1 cellular context compared by ENCODE assay signal in genomic region chr19:48424694-48425219, GRCh38.
TF ChIP-seq lines count a peak whose summit lies in the region.

No MANE protein-coding gene starts in this region.

TF ChIP-seq in K562, 482 proteins besides CTCF, POLR2A, EP300 and RAD21 (continued from another document and continues in another):
- no peak for TF ChIP-seq RUNX1 (IDR thresholded peaks at IDR 0.05; ENCODE audit: low read depth)
- peak; percentile 92 for TF ChIP-seq JUND (IDR thresholded peaks at IDR 0.05; ENCODE audit: borderline replicate concordance, low read depth, low read length)
- TF ChIP-seq JUND (tag; IDR thresholded peaks at IDR 0.05; ENCODE audit: borderline replicate concordance, low read depth, low read length), result peak; percentile 84; the same call in 2 of the 3 replicates
- TF ChIP-seq CREB3 (tag; conservative IDR thresholded peaks at IDR 0.05; ENCODE audit: low read depth), result no peak
- peak; percentile 51 for TF ChIP-seq PHF20 (IDR thresholded peaks at IDR 0.05; ENCODE audit: partially characterized antibody)
- no peak for TF ChIP-seq KDM2B (CRISPR knock-in tag; IDR thresholded peaks at IDR 0.05)
- 0 out of 2 replicates have a peak, but pooled peaks have one; percentile 11 for TF ChIP-seq SP1 (CRISPR knock-in tag; IDR thresholded peaks at IDR 0.05)
- no peak for TF ChIP-seq MEF2D (tag; conservative IDR thresholded peaks at IDR 0.05; ENCODE audit: low read depth)
- no peak for TF ChIP-seq SMAD3 (CRISPR knock-in tag; conservative IDR thresholded peaks at IDR 0.05)
- no peak for TF ChIP-seq NCOA4 (IDR thresholded peaks at IDR 0.05; ENCODE audit: partially characterized antibody)
- TF ChIP-seq SIRT6 (IDR thresholded peaks at IDR 0.05; ENCODE audit: low read depth, low read length), result no peak
- TF ChIP-seq TRIM24 (IDR thresholded peaks at IDR 0.05), result peak in 1 of 2 experiments; percentile 56; a peak in 1 of 4 replicates
- no peak for TF ChIP-seq ZNF444 (CRISPR knock-in tag; IDR thresholded peaks at IDR 0.05)
- TF ChIP-seq GABPA (tag; conservative IDR thresholded peaks at IDR 0.05; ENCODE audit: low read depth), result 0 out of 2 replicates have a peak, but pooled peaks have one; percentile 42
- peak; percentile 95 for TF ChIP-seq C11orf30 (IDR thresholded peaks at IDR 0.05; ENCODE audit: low read depth)
- no peak for TF ChIP-seq ZBTB1 (CRISPR knock-in tag; IDR thresholded peaks at IDR 0.05; ENCODE audit: borderline replicate concordance, low read depth)
- TF ChIP-seq HIVEP1 (CRISPR knock-in tag; IDR thresholded peaks at IDR 0.05), result no peak
- no peak for TF ChIP-seq DACH1 (IDR thresholded peaks at IDR 0.05; ENCODE audit: partially characterized antibody)
- TF ChIP-seq SMARCC2 (IDR thresholded peaks at IDR 0.05; ENCODE audit: low read depth), result peak; percentile 51; the same call in 1 of the 2 replicates
- no peak for TF ChIP-seq ZSCAN32 (CRISPR knock-in tag; IDR thresholded peaks at IDR 0.05)
- TF ChIP-seq FOSL1 (tag; conservative IDR thresholded peaks at IDR 0.05), result peak; percentile 82
- TF ChIP-seq IRF2 (CRISPR knock-in tag; IDR thresholded peaks at IDR 0.05), result no peak
- no peak for TF ChIP-seq HSF4 (CRISPR knock-in tag; IDR thresholded peaks at IDR 0.05; ENCODE audit: borderline replicate concordance)
- TF ChIP-seq NFE2L1 (tag; IDR thresholded peaks at IDR 0.05; ENCODE audit: borderline replicate concordance, low read depth), result no peak; the same call in 1 of the 2 replicates
- peak; percentile 53 for TF ChIP-seq ATF7 (IDR thresholded peaks at IDR 0.05)
- TF ChIP-seq MCM2 (IDR thresholded peaks at IDR 0.05; ENCODE audit: low read depth), result no peak
- no peak for TF ChIP-seq CUX1 (CRISPR knock-in tag; IDR thresholded peaks at IDR 0.05)
- TF ChIP-seq SIN3B (IDR thresholded peaks at IDR 0.05; ENCODE audit: low read depth), result no peak
- TF ChIP-seq NEUROD1 (IDR thresholded peaks at IDR 0.05; ENCODE audit: borderline replicate concordance, low read depth, low read length, partially characterized antibody), result no peak
- TF ChIP-seq KDM1A (IDR thresholded peaks at IDR 0.05), result 0 out of 4 replicates have a peak, but pooled peaks of 1 of the 2 experiments have one; percentile 8
- TF ChIP-seq, protein P1, sequence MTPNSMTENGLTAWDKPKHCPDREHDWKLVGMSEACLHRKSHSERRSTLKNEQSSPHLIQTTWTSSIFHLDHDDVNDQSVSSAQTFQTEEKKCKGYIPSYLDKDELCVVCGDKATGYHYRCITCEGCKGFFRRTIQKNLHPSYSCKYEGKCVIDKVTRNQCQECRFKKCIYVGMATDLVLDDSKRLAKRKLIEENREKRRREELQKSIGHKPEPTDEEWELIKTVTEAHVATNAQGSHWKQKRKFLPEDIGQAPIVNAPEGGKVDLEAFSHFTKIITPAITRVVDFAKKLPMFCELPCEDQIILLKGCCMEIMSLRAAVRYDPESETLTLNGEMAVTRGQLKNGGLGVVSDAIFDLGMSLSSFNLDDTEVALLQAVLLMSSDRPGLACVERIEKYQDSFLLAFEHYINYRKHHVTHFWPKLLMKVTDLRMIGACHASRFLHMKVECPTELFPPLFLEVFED (CRISPR knock-in tag; conservative IDR thresholded peaks at IDR 0.05), result no peak
- TF ChIP-seq ATF1 (CRISPR knock-in tag; IDR thresholded peaks at IDR 0.05), result no peak
- TF ChIP-seq ATF1 (tag; IDR thresholded peaks at IDR 0.05), result peak; percentile 14; the same call in 1 of the 2 replicates
- no peak for TF ChIP-seq CBFA2T2 (conservative IDR thresholded peaks at IDR 0.05)
- TF ChIP-seq BRD9 (IDR thresholded peaks at IDR 0.05; ENCODE audit: low read depth, partially characterized antibody), result peak; percentile 73
- peak; percentile 77 for TF ChIP-seq MAFF (IDR thresholded peaks at IDR 0.05; ENCODE audit: low read length)
- TF ChIP-seq POLR2B (IDR thresholded peaks at IDR 0.05; ENCODE audit: low read depth, partially characterized antibody), result no peak
- TF ChIP-seq MTA3 (IDR thresholded peaks at IDR 0.05; ENCODE audit: borderline replicate concordance), result 0 out of 2 replicates have a peak, but pooled peaks have one; percentile 35
- TF ChIP-seq, protein P2, sequence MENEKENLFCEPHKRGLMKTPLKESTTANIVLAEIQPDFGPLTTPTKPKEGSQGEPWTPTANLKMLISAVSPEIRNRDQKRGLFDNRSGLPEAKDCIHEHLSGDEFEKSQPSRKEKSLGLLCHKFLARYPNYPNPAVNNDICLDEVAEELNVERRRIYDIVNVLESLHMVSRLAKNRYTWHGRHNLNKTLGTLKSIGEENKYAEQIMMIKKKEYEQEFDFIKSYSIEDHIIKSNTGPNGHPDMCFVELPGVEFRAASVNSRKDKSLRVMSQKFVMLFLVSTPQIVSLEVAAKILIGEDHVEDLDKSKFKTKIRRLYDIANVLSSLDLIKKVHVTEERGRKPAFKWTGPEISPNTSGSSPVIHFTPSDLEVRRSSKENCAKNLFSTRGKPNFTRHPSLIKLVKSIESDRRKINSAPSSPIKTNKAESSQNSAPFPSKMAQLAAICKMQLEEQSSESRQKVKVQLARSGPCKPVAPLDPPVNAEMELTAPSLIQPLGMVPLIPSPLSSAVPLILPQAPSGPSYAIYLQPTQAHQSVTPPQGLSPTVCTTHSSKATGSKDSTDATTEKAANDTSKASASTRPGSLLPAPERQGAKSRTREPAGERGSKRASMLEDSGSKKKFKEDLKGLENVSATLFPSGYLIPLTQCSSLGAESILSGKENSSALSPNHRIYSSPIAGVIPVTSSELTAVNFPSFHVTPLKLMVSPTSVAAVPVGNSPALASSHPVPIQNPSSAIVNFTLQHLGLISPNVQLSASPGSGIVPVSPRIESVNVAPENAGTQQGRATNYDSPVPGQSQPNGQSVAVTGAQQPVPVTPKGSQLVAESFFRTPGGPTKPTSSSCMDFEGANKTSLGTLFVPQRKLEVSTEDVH (IDR thresholded peaks at IDR 0.05; ENCODE audit: low read depth, partially characterized antibody), result no peak
- TF ChIP-seq HDAC1 (IDR thresholded peaks at IDR 0.05), result peak in 1 of 2 experiments; percentile 54; a peak in 1 of 4 replicates
- TF ChIP-seq, protein P3, sequence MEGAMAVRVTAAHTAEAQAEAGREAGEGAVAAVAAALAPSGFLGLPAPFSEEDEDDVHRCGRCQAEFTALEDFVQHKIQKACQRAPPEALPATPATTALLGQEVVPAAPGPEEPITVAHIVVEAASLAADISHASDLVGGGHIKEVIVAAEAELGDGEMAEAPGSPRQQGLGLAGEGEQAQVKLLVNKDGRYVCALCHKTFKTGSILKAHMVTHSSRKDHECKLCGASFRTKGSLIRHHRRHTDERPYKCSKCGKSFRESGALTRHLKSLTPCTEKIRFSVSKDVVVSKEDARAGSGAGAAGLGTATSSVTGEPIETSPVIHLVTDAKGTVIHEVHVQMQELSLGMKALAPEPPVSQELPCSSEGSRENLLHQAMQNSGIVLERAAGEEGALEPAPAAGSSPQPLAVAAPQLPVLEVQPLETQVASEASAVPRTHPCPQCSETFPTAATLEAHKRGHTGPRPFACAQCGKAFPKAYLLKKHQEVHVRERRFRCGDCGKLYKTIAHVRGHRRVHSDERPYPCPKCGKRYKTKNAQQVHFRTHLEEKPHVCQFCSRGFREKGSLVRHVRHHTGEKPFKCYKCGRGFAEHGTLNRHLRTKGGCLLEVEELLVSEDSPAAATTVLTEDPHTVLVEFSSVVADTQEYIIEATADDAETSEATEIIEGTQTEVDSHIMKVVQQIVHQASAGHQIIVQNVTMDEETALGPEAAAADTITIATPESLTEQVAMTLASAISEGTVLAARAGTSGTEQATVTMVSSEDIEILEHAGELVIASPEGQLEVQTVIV (CRISPR knock-in tag; IDR thresholded peaks at IDR 0.05; ENCODE audit: borderline replicate concordance), result no peak
- TF ChIP-seq NFE2 (IDR thresholded peaks at IDR 0.05; ENCODE audit: low read depth), result peak; percentile 94
- peak; percentile 94 for TF ChIP-seq ZNF316 (IDR thresholded peaks at IDR 0.05)
- TF ChIP-seq ZNF589 (CRISPR knock-in tag; IDR thresholded peaks at IDR 0.05; ENCODE audit: low read depth), result no peak
- TF ChIP-seq VEZF1 (CRISPR knock-in tag; IDR thresholded peaks at IDR 0.05), result peak; percentile 62; the same call in 1 of the 2 replicates
- TF ChIP-seq, protein P4, sequence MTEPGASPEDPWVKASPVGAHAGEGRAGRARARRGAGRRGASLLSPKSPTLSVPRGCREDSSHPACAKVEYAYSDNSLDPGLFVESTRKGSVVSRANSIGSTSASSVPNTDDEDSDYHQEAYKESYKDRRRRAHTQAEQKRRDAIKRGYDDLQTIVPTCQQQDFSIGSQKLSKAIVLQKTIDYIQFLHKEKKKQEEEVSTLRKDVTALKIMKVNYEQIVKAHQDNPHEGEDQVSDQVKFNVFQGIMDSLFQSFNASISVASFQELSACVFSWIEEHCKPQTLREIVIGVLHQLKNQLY (CRISPR knock-in tag; conservative IDR thresholded peaks at IDR 0.05), result no peak
- TF ChIP-seq TEAD4 (IDR thresholded peaks at IDR 0.05; ENCODE audit: low read length), result 0 out of 2 replicates have a peak, but pooled peaks have one; percentile 22
- no peak for TF ChIP-seq TEAD4 (CRISPR knock-in tag; IDR thresholded peaks at IDR 0.05; ENCODE audit: borderline replicate concordance)
- no peak for TF ChIP-seq HMGXB4 (CRISPR knock-in tag; IDR thresholded peaks at IDR 0.05)
- peak; percentile 74 for TF ChIP-seq JUN (IDR thresholded peaks at IDR 0.05; ENCODE audit: borderline replicate concordance, low read depth, low read length)
- no peak for TF ChIP-seq JUN (CRISPR knock-in tag; IDR thresholded peaks at IDR 0.05; ENCODE audit: borderline replicate concordance)
- TF ChIP-seq BCOR (IDR thresholded peaks at IDR 0.05), result no peak
- TF ChIP-seq ZKSCAN8 (CRISPR knock-in tag; IDR thresholded peaks at IDR 0.05), result no peak
- 0 out of 2 replicates have a peak, but pooled peaks have one; percentile 34 for TF ChIP-seq ERF (CRISPR knock-in tag; IDR thresholded peaks at IDR 0.05)
- TF ChIP-seq PHF8 (IDR thresholded peaks at IDR 0.05; ENCODE audit: borderline replicate concordance, low read length), result peak; percentile 19; the same call in 1 of the 2 replicates
